In genomic region chr16:22337045-22337444, GRCh38 we compare ENCODE assay signal across 24 cellular contexts. TPM values are rescaled to one million over a fixed set of nuclear protein-coding genes. Genes with fewer than 3 reads are reported as not detected.
DNase-seq lines count a peak whose midpoint lies in the region; ATAC-seq and TF ChIP-seq lines count a peak whose summit lies in the region.
"Had no signal": no experiment of that assay in that cellular context is flagged by ENCODE, and none has a peak within 500 bp of the region (broad histone marks: within the 10 kb centered on the region; RNA-seq: fewer than 3 reads in every experiment).

No MANE protein-coding gene starts in this region.

- TF ChIP-seq RAD21 in HCT116 (IDR thresholded peaks at IDR 0.05; ENCODE audit: low read depth), result no peak

- H3K4me3 ChIP-seq in HCT116 (replicated peaks in 1 of 2; ENCODE audit: low read depth in 1 of 2, low read length in 2 of 2), result no peak overlapping the region
- H3K4me3 ChIP-seq in MM.1S (ENCODE audit: low read length), result no peak overlapping the region
- H3K4me3 ChIP-seq in endodermal cell (ENCODE audit: low read length), result peak overlapping the region; percentile 37
- no peak overlapping the region for H3K4me3 ChIP-seq in lower lobe of right lung
- H3K4me3 ChIP-seq: GM12878, GM23248, HAP-1 had no signal

- H3K9me3 ChIP-seq in HCT116 (ENCODE audit: control insufficient read depth in 1 of 2, insufficient read depth in 1 of 2, low read depth in 1 of 2, low read length in 2 of 2) (peaks cover 0 to 5% of the 10 kb centered on the region in 2 experiments; a peak in 1 of 4 replicates), MM.1S (replicated peaks; ENCODE audit: insufficient read depth, low read length) (no peaks in the 10 kb centered on the region), endodermal cell (ENCODE audit: control insufficient read depth, low read length) (peaks cover 51% of the 10 kb centered on the region), lower lobe of right lung (peaks cover 14% of the 10 kb centered on the region)
- H3K9me3 ChIP-seq: BE2C had no signal

- H3K27ac ChIP-seq in HCT116 (ENCODE audit: low read depth, low read length) (no peak overlapping the region), MM.1S (ENCODE audit: low read length) (no peak overlapping the region), endodermal cell (ENCODE audit: low read depth, low read length) (no peak overlapping the region), lower lobe of right lung (no peak overlapping the region)
- H3K27ac ChIP-seq: GM23248, HL-60 had no signal

- H3K27me3 Mint-ChIP-seq in activated naive CD8-positive, alpha-beta T cell, result no peaks in the 10 kb centered on the region
- no peaks in the 10 kb centered on the region for H3K27me3 Mint-ChIP-seq in activated naive CD8-positive, alpha-beta T cell treated with anti-CD3 and anti-CD28 coated beads for 36 hours
- H3K27me3 Mint-ChIP-seq in endodermal cell (ENCODE audit: insufficient read depth), result no peaks in the 10 kb centered on the region
- H3K27me3 Mint-ChIP-seq: CD4-positive, CD25-positive, alpha-beta regulatory T cell; CD8-positive, alpha-beta memory T cell had no signal

- peaks cover 59% of the 10 kb centered on the region for H3K36me3 Mint-ChIP-seq in activated naive CD8-positive, alpha-beta T cell
- peaks cover 87% of the 10 kb centered on the region for H3K36me3 Mint-ChIP-seq in activated naive CD8-positive, alpha-beta T cell treated with anti-CD3 and anti-CD28 coated beads for 36 hours
- H3K36me3 Mint-ChIP-seq in endodermal cell (ENCODE audit: low read depth), result peaks cover 73% of the 10 kb centered on the region

- no peak for DNase-seq in activated naive CD8-positive, alpha-beta T cell treated with anti-CD3 and anti-CD28 coated beads for 36 hours
- DNase-seq in HCT116 (ENCODE audit: low read depth, low spot score) (no peak), MM.1S (peak; percentile 2), endodermal cell (no peak), kidney glomerular epithelial cell (lab: John Stamatoyannopoulos, UW) (no peak), SIG-M5 (lab: John Stamatoyannopoulos, UW) (no peak), lower lobe of right lung (no peak)
- DNase-seq: ACHN; BE2C; C1 segment of cervical spinal cord; CD4-positive, CD25-positive, alpha-beta regulatory T cell; CD8-positive, alpha-beta memory T cell; COR-L47; DMS 273 treated with DMSO at 0.1 percent for 48 hours; DMS53; DND-41; EL; GM23248; HFFc6; IMR-90 had no signal

- H3K4me3 Mint-ChIP-seq in activated naive CD8-positive, alpha-beta T cell, result no peak overlapping the region
- H3K4me3 Mint-ChIP-seq in activated naive CD8-positive, alpha-beta T cell treated with anti-CD3 and anti-CD28 coated beads for 36 hours, result no peak overlapping the region
- H3K4me3 Mint-ChIP-seq in endodermal cell, result no peak overlapping the region
- H3K4me3 Mint-ChIP-seq: CD8-positive, alpha-beta memory T cell; HFFc6 had no signal

- no peak for TF ChIP-seq POLR2A in HCT116 (IDR thresholded peaks at IDR 0.05; ENCODE audit: borderline replicate concordance, extremely low read depth, insufficient read depth, insufficient read length)

- CTCF ChIA-PET in HCT116 (lab: Charles Lee), result interaction anchor here (1.8 kb wide), 1 partner anchor 16 kb away, joined by 6 read pairs; no protein-coding TSS in a partner anchor

- H3F3A ChIP-seq in MM.1S (ENCODE audit: insufficient read depth, low read length), result 0 out of 2 replicates have a peak, but pooled peaks cover 3% of the 10 kb centered on the region

- RAD21 ChIA-PET in HCT116 (lab: Charles Lee; ENCODE audit: low non-redundant PET in 1 of 2, low total read pairs in 2 of 2, uncharacterized antibody in 2 of 2, unreplicated experiment in 2 of 2), result no interaction called here

- H3K27me3 ChIP-seq in HCT116 (ENCODE audit: insufficient read depth, low read length), result no peaks in the 10 kb centered on the region
- H3K27me3 ChIP-seq in MM.1S (replicated peaks; ENCODE audit: insufficient read depth, low read length), result no peaks in the 10 kb centered on the region
- no peaks in the 10 kb centered on the region for H3K27me3 ChIP-seq in endodermal cell (ENCODE audit: control insufficient read depth, insufficient read depth, low read length, poor library complexity, severe bottlenecking)
- H3K27me3 ChIP-seq in lower lobe of right lung (ENCODE audit: low read depth), result no peaks in the 10 kb centered on the region
- H3K27me3 ChIP-seq: BE2C had no signal

- H3K4me2 ChIP-seq in HCT116 (ENCODE audit: low read length) (no peak overlapping the region), MM.1S (ENCODE audit: low read depth, low read length) (no peak overlapping the region)

- H3K79me2 ChIP-seq in HCT116 (ENCODE audit: insufficient read depth, low read length) (peaks cover 2% of the 10 kb centered on the region; the same call in 1 of the 2 replicates), MM.1S (ENCODE audit: low read length) (no peaks in the 10 kb centered on the region)

- H2AFZ ChIP-seq in HCT116 (ENCODE audit: low read depth, low read length, poor library complexity, severe bottlenecking) (no peak overlapping the region), MM.1S (ENCODE audit: low read length) (no peak overlapping the region)
- H2AFZ ChIP-seq: GM23248 had no signal

- BruUV-seq in HCT116 (replicated peaks; lab: Mats Ljungman, UMichigan), result TSS peak; percentile 18

- H3K36me3 ChIP-seq in HCT116 (ENCODE audit: control insufficient read depth in 1 of 2, insufficient read depth in 2 of 2, low read length in 2 of 2) (peaks cover 11 to 33% of the 10 kb centered on the region in 2 experiments), MM.1S (replicated peaks; ENCODE audit: insufficient read depth, low read length) (peaks cover 14% of the 10 kb centered on the region; the same call in 1 of the 2 replicates), endodermal cell (ENCODE audit: control insufficient read depth, insufficient read depth, low read length) (peaks cover 64% of the 10 kb centered on the region), lower lobe of right lung (peaks cover 34% of the 10 kb centered on the region)

- H3K9ac ChIP-seq in HCT116 (ENCODE audit: low read length) (no peak overlapping the region), MM.1S (ENCODE audit: low read length) (no peak overlapping the region), endodermal cell (ENCODE audit: extremely low read depth, low read length, poor library complexity, severe bottlenecking) (no peak overlapping the region)
- H3K9ac ChIP-seq: GM23248 had no signal

- TF ChIP-seq CTCF in HCT116 (IDR thresholded peaks at IDR 0.05 in 2 of 3, conservative IDR thresholded peaks at IDR 0.05 in 1 of 3; ENCODE audit: borderline replicate concordance in 1 of 3, insufficient read depth in 1 of 3, low read depth in 2 of 3, low read length in 2 of 3) (no peak), MM.1S (IDR thresholded peaks at IDR 0.05; ENCODE audit: low read length) (no peak), endodermal cell (conservative IDR thresholded peaks at IDR 0.05) (no peak), lower lobe of right lung (IDR thresholded peaks at IDR 0.05) (no peak)

- no peaks in the 10 kb centered on the region for H3K4me1 ChIP-seq in HCT116 (ENCODE audit: control insufficient read depth in 1 of 2, insufficient read depth in 2 of 2, low read length in 2 of 2)
- 0 out of 2 replicates have a peak, but pooled peaks cover 7% of the 10 kb centered on the region for H3K4me1 ChIP-seq in MM.1S (ENCODE audit: low read length)
- H3K4me1 ChIP-seq in endodermal cell (ENCODE audit: control insufficient read depth, insufficient read depth, low read length), result no peaks in the 10 kb centered on the region
- H3K4me1 ChIP-seq in lower lobe of right lung, result no peaks in the 10 kb centered on the region
- H3K4me1 ChIP-seq: BE2C, HAP-1 had no signal

- POLR2A ChIA-PET in HCT116 (lab: Charles Lee), result no interaction called here

- H3K4me1 Mint-ChIP-seq in activated naive CD8-positive, alpha-beta T cell (ENCODE audit: low read depth), result peaks cover 31% of the 10 kb centered on the region
- H3K4me1 Mint-ChIP-seq in activated naive CD8-positive, alpha-beta T cell treated with anti-CD3 and anti-CD28 coated beads for 36 hours, result peaks cover 12% of the 10 kb centered on the region
- no peaks in the 10 kb centered on the region for H3K4me1 Mint-ChIP-seq in endodermal cell

- ATAC-seq in HCT116 (no peak), lower lobe of right lung (no peak)
- ATAC-seq: GM12878 had no signal

- H3K27ac Mint-ChIP-seq in activated naive CD8-positive, alpha-beta T cell, result peak overlapping the region; percentile 78
- H3K27ac Mint-ChIP-seq in activated naive CD8-positive, alpha-beta T cell treated with anti-CD3 and anti-CD28 coated beads for 36 hours, result no peak overlapping the region
- no peak overlapping the region for H3K27ac Mint-ChIP-seq in endodermal cell
- H3K27ac Mint-ChIP-seq: HFFc6 had no signal

- no peaks in the 10 kb centered on the region for H3K9me2 ChIP-seq in HCT116 (ENCODE audit: insufficient read depth)
- no peaks in the 10 kb centered on the region for H3K9me2 ChIP-seq in MM.1S (replicated peaks; ENCODE audit: insufficient read depth, low read length)

- peaks cover 18% of the 10 kb centered on the region for H3K9me3 Mint-ChIP-seq in activated naive CD8-positive, alpha-beta T cell (ENCODE audit: low read depth)
- peaks cover 44% of the 10 kb centered on the region for H3K9me3 Mint-ChIP-seq in activated naive CD8-positive, alpha-beta T cell treated with anti-CD3 and anti-CD28 coated beads for 36 hours
- peaks cover 55% of the 10 kb centered on the region for H3K9me3 Mint-ChIP-seq in endodermal cell

- no peaks in the 10 kb centered on the region for H4K20me1 ChIP-seq in HCT116 (ENCODE audit: insufficient read depth)
- no peaks in the 10 kb centered on the region for H4K20me1 ChIP-seq in MM.1S (ENCODE audit: insufficient read depth, low read length)

- intact Hi-C loops in HCT116 (cut with micrococcal nuclease), result no loop called here
- intact Hi-C loops in lower lobe of right lung (cut with DNase I), result no loop called here

TF ChIP-seq in HCT116, 20 proteins besides CTCF, POLR2A, EP300 and RAD21:
- TF ChIP-seq FOSL1 (IDR thresholded peaks at IDR 0.05; ENCODE audit: low read depth) (no peak), SP1 (IDR thresholded peaks at IDR 0.05; ENCODE audit: low read depth) (no peak), POLR2AphosphoS5 (IDR thresholded peaks at IDR 0.05; ENCODE audit: low read depth, low read length) (no peak)

RNA-seq across cellular contexts. Expression of gene CDR2, which starts 37.4 kb away (rescaled TPM):
- 10 to 100 TPM; 31.6 to 34.7 TPM for total RNA-seq in activated naive CD8-positive, alpha-beta T cell treated with anti-CD3 and anti-CD28 coated beads for 36 hours
- 27.3 TPM for total RNA-seq in HCT116 (2021; ENCODE audit: unreplicated experiment)
- polyA plus RNA-seq in HCT116 (2012), result 21.3 and 21.8 TPM in 2 replicates
- 10 to 100 TPM; 17.6 to 24.3 TPM for total RNA-seq in endodermal cell
- polyA plus RNA-seq in endodermal cell (2013, experiment 1 of 2), result 18.3 TPM
- polyA plus RNA-seq in endodermal cell (2013, experiment 2 of 2), result 21.8 TPM
- total RNA-seq in lower lobe of right lung, result 16.2 TPM

RNA-seq across cellular contexts. Expression of gene POLR3E, which starts 39.8 kb away (rescaled TPM):
- 10 to 100 TPM; 94.3 to 95.8 TPM for total RNA-seq in activated naive CD8-positive, alpha-beta T cell treated with anti-CD3 and anti-CD28 coated beads for 36 hours
- total RNA-seq in HCT116 (2021; ENCODE audit: unreplicated experiment) (65.0 TPM), endodermal cell (10 to 100 TPM; 73.1 to 73.6 TPM), lower lobe of right lung (36.6 TPM)
- 58.1 and 61.8 TPM in 2 replicates for polyA plus RNA-seq in HCT116 (2012)
- polyA plus RNA-seq in endodermal cell (2013, experiment 1 of 2), result 40.2 TPM
- polyA plus RNA-seq in endodermal cell (2013, experiment 2 of 2), result 31.3 TPM
